Comparison of ENCODE assay signal across 9 cellular contexts in genomic region chr1:1213919-1214599, GRCh38. TPM values are rescaled to one million over a fixed set of nuclear protein-coding genes. Genes with fewer than 3 reads are reported as not detected.
DNase-seq lines count a peak whose midpoint lies in the region; ATAC-seq, FAIRE-seq and TF ChIP-seq lines count a peak whose summit lies in the region.
"Had no signal": no experiment of that assay in that cellular context is flagged by ENCODE, and none has a peak within 500 bp of the region (broad histone marks: within the 10 kb centered on the region; RNA-seq: fewer than 3 reads in every experiment).

Gene TNFRSF4, minus strand, starts transcription at chr1:1214153. Its CDS starts 26 bp downstream, at chr1:1214127.

- no peaks in the 10 kb centered on the region for H3K79me2 ChIP-seq in HepG2 (ENCODE audit: insufficient read depth, low read length)

- no peak within 1 kb of the TSS for H3K9ac ChIP-seq in HepG2 (ENCODE audit: insufficient read depth, low read depth, low read length)

- H3K36me3 Mint-ChIP-seq in activated naive CD4-positive, alpha-beta T cell treated with anti-CD3 and anti-CD28 coated beads, Interleukin-2, amount 10 ng/mL, durations not matched to agents 7 days and 5 days: peaks cover 13% of the 10 kb centered on the region

- H3K4me1 ChIP-seq in HepG2 (ENCODE audit: insufficient read depth, low read length) (no peaks in the 10 kb centered on the region), right lobe of liver (no peaks in the 10 kb centered on the region), mononuclear cell (ENCODE audit: insufficient read depth, low read length) (peaks cover 56% of the 10 kb centered on the region)
- H3K4me1 ChIP-seq: pancreas had no signal

- intact Hi-C loops in HepG2 (cut with micrococcal nuclease; ENCODE audit: unreplicated experiment): no loop called here
- intact Hi-C loops in right lobe of liver (cut with DNase I): no loop called here

- TF ChIP-seq CTCF in HepG2 (CRISPR knock-in tag; IDR thresholded peaks at IDR 0.05): no peak
- TF ChIP-seq CTCF in right lobe of liver (IDR thresholded peaks at IDR 0.05): no peak

- H4K20me1 ChIP-seq in HepG2 (ENCODE audit: insufficient read depth, low read length): no peaks in the 10 kb centered on the region

- POLR2A ChIA-PET in HepG2 (lab: Yijun Ruan, JAX): no interaction called here

- WGBS in HepG2 (ENCODE audit: low lambda C conversion rate): 85% methylated on average over 9 of the region's 28 CpGs
- 43% methylated on average over 9 of the region's 28 CpGs for WGBS in right lobe of liver (ENCODE audit: insufficient coverage, low coverage, low lambda C conversion rate, missing lambda C conversion rate)

- H3K27me3 Mint-ChIP-seq in activated naive CD4-positive, alpha-beta T cell treated with anti-CD3 and anti-CD28 coated beads, Interleukin-2, amount 10 ng/mL, durations not matched to agents 7 days and 5 days: peaks cover 19% of the 10 kb centered on the region

- no peak within 1 kb of the TSS for H3K27ac ChIP-seq in HepG2 (ENCODE audit: extremely low read length, insufficient read depth, low read length)
- no peak within 1 kb of the TSS for H3K27ac ChIP-seq in right lobe of liver
- H3K27ac ChIP-seq: pancreas had no signal

- H2AFZ ChIP-seq in HepG2 (ENCODE audit: low read length): no peak within 1 kb of the TSS

- TF ChIP-seq POLR2A in HepG2 (IDR thresholded peaks at IDR 0.05; ENCODE audit: insufficient read depth in 1 of 2, low read depth in 2 of 2, low read length in 2 of 2): no peak
- no peak for TF ChIP-seq POLR2A in right lobe of liver (IDR thresholded peaks at IDR 0.05)

- no peak within 1 kb of the TSS for H3K4me2 ChIP-seq in HepG2 (ENCODE audit: low read depth, low read length)

- H3K36me3 ChIP-seq in HepG2 (replicated peaks in 1 of 2; ENCODE audit: control insufficient read depth in 1 of 2, insufficient read depth in 2 of 2, low read length in 2 of 2): peaks cover 7 to 20% of the 10 kb centered on the region in 2 experiments; a peak in 3 of 5 replicates
- H3K36me3 ChIP-seq in right lobe of liver: peaks cover 0 to 22% (median 6%) of the 10 kb centered on the region in 4 donors

- peak within 1 kb of the TSS; percentile 11 for H3K27ac Mint-ChIP-seq in activated naive CD4-positive, alpha-beta T cell treated with anti-CD3 and anti-CD28 coated beads, Interleukin-2, amount 10 ng/mL, durations not matched to agents 7 days and 5 days

- peak within 1 kb of the TSS; percentile 5 for H3K4me3 Mint-ChIP-seq in activated naive CD4-positive, alpha-beta T cell treated with anti-CD3 and anti-CD28 coated beads, Interleukin-2, amount 10 ng/mL, durations not matched to agents 7 days and 5 days

- H3K4me3 ChIP-seq in HepG2 (replicated peaks in 1 of 3; ENCODE audit: insufficient read depth in 1 of 3, low read depth in 2 of 3, low read length in 3 of 3) (no peak within 1 kb of the TSS), right lobe of liver (peak within 1 kb of the TSS in 1 of 3 donors; percentile 29), mononuclear cell (ENCODE audit: low read length) (peak within 1 kb of the TSS; percentile 6)

- ATAC-seq in HepG2: peak; percentile 13
- ATAC-seq in right lobe of liver: no peak
- ATAC-seq in GM21576 (IDR thresholded peaks at IDR 0.05; ENCODE audit: unreplicated experiment): no peak

- CTCF ChIA-PET in HepG2 (lab: Yijun Ruan, JAX; ENCODE audit: low intra/inter-chr PET ratio, low total read pairs): no interaction called here
- CTCF ChIA-PET in activated naive CD4-positive, alpha-beta T cell treated with anti-CD3 and anti-CD28 coated beads, Interleukin-2, amount 10 ng/mL, durations not matched to agents 7 days and 5 days (lab: Charles Lee): interaction anchor here (3.5 kb wide), 1 partner anchor 92 kb away, joined by 14 read pairs; no protein-coding TSS in a partner anchor

- H3K9me3 ChIP-seq in HepG2 (ENCODE audit: low read length) (no peaks in the 10 kb centered on the region), right lobe of liver (no peaks in the 10 kb centered on the region), mononuclear cell (ENCODE audit: low read depth, low read length) (no peaks in the 10 kb centered on the region)
- H3K9me3 ChIP-seq: pancreas had no signal

- H3K4me1 Mint-ChIP-seq in activated naive CD4-positive, alpha-beta T cell treated with anti-CD3 and anti-CD28 coated beads, Interleukin-2, amount 10 ng/mL, durations not matched to agents 7 days and 5 days: peaks cover 33% of the 10 kb centered on the region

- DNase-seq in HepG2 (ENCODE audit: low spot score): no peak
- no peak for DNase-seq in right lobe of liver
- DNase-seq in activated naive CD4-positive, alpha-beta T cell treated with anti-CD3 and anti-CD28 coated beads, Interleukin-2, amount 10 ng/mL, durations not matched to agents 7 days and 5 days: no peak
- no peak for DNase-seq in nucleus accumbens (lab: John Stamatoyannopoulos, UW)
- DNase-seq in KG1 (lab: John Stamatoyannopoulos, UW): no peak
- no peak for DNase-seq in cerebellum (ENCODE audit: low spot score)

- TF ChIP-seq EP300 in HepG2 (IDR thresholded peaks at IDR 0.05; ENCODE audit: low read depth in 2 of 2, low read length in 2 of 2) (no peak), HepG2 (CRISPR knock-in tag; IDR thresholded peaks at IDR 0.05; ENCODE audit: borderline replicate concordance) (no peak)

- in situ Hi-C loops in HepG2 (cut with HindIII; ENCODE audit: extremely low pct_ligation_motif_present, low pct_unique_long_range_greater_than_20kb): no loop called here

- BruUV-seq in HepG2 (replicated peaks; lab: Mats Ljungman, UMichigan): no TSS peak

- FAIRE-seq in HepG2 (lab: Jason Lieb, UNC): no peak
- FAIRE-seq: pancreas had no signal

- H3K9me3 Mint-ChIP-seq in activated naive CD4-positive, alpha-beta T cell treated with anti-CD3 and anti-CD28 coated beads, Interleukin-2, amount 10 ng/mL, durations not matched to agents 7 days and 5 days: no peaks in the 10 kb centered on the region

- TF ChIP-seq RAD21 in HepG2 (CRISPR knock-in tag; IDR thresholded peaks at IDR 0.05): no peak

- H3K27me3 ChIP-seq in HepG2 (ENCODE audit: control insufficient read depth in 1 of 2, insufficient read depth in 2 of 2, low read length in 2 of 2) (peaks cover 4 to 41% of the 10 kb centered on the region in 2 experiments; a peak in 3 of 5 replicates), right lobe of liver (no peaks in the 10 kb centered on the region), mononuclear cell (ENCODE audit: insufficient read depth, low read length) (no peaks in the 10 kb centered on the region)
- H3K27me3 ChIP-seq: pancreas had no signal

TF ChIP-seq in HepG2, 621 proteins besides CTCF, POLR2A, EP300 and RAD21:
- no peak for TF ChIP-seq PHB2 (IDR thresholded peaks at IDR 0.05; ENCODE audit: partially characterized antibody)
- TF ChIP-seq HNRNPK (IDR thresholded peaks at IDR 0.05; ENCODE audit: low read depth, low read length, poor library complexity, severe bottlenecking): peak; percentile 50
TF ChIP-seq in HepG2: peak in this region for 1.

RNA-seq across cellular contexts. Expression of gene TNFRSF4, which starts in this region (rescaled TPM):
- not detected in 2 replicates for total RNA-seq in HepG2 (2016; rRNA removed; fragmentation: Illumina TruSeq; extraction: Trizol)
- not detected in 2 replicates for total RNA-seq in HepG2 (2016; cell fraction: cytosol; rRNA removed; fragmentation: Illumina TruSeq; extraction: Trizol; ENCODE audit: low read depth)
- total RNA-seq in HepG2 (2016; cell fraction: insoluble cytoplasmic fraction; rRNA removed; fragmentation: Illumina TruSeq; extraction: Trizol): not detected in 2 replicates
- total RNA-seq in HepG2 (2016; cell fraction: membrane; rRNA removed; fragmentation: Illumina TruSeq; extraction: Trizol): not detected in 2 replicates
- total RNA-seq in HepG2 (2016; cell fraction: nucleus; rRNA removed; fragmentation: Illumina TruSeq; extraction: Trizol): not detected in 2 replicates
- 0.21 TPM in 1 of 2 replicates, not detected in the other for polyA plus RNA-seq in HepG2 (2011; rRNA removed)
- 0.03 TPM in 1 of 2 replicates, not detected in the other for polyA plus RNA-seq in HepG2 (2011; cell fraction: cytosol; rRNA removed)
- polyA plus RNA-seq in HepG2 (2011; cell fraction: nucleus; rRNA removed): 0.18 and 0.28 TPM in 2 replicates
- not detected in 2 replicates for polyA plus RNA-seq in HepG2 (2012)
- polyA plus RNA-seq in HepG2 (2016; cell fraction: cytosol; fragmentation: Illumina TruSeq; extraction: Trizol; ENCODE audit: low read depth): not detected in 2 replicates
- not detected in 2 replicates for polyA plus RNA-seq in HepG2 (2016; cell fraction: insoluble cytoplasmic fraction; fragmentation: Illumina TruSeq; extraction: Trizol; ENCODE audit: low read depth)
- polyA plus RNA-seq in HepG2 (2016; cell fraction: membrane; fragmentation: Illumina TruSeq; extraction: Trizol; ENCODE audit: low read depth): not detected in 2 replicates
- polyA plus RNA-seq in HepG2 (2016; cell fraction: nucleus; fragmentation: Illumina TruSeq; extraction: Trizol; ENCODE audit: insufficient read depth, low read depth): not detected in 2 replicates
- polyA minus RNA-seq in HepG2 (2011; rRNA and poly(A)+ RNA removed; ENCODE audit: low replicate concordance): not detected in 2 replicates
- polyA minus RNA-seq in HepG2 (2011; cell fraction: cytosol; rRNA and poly(A)+ RNA removed): not detected in 2 replicates
- polyA minus RNA-seq in HepG2 (2011; cell fraction: nucleus; rRNA and poly(A)+ RNA removed): not detected in 2 replicates
- total RNA-seq in right lobe of liver: under 1 TPM in 4 of 6 experiments, not detected in 2; 0.20 to 0.99 (median 0.28) TPM
- 3.3 TPM for total RNA-seq in mononuclear cell
- total RNA-seq in cerebellum: not detected

Comparison
In these comparisons a context has a peak if more than half of its experiments do, and no peak if none do; other contexts are left out.
1. Peak in ATAC-seq in HepG2; RNA of the gene not detected or under 1 TPM.